ENCODE assay signal across 9 cellular contexts in the genomic region with DNA sequence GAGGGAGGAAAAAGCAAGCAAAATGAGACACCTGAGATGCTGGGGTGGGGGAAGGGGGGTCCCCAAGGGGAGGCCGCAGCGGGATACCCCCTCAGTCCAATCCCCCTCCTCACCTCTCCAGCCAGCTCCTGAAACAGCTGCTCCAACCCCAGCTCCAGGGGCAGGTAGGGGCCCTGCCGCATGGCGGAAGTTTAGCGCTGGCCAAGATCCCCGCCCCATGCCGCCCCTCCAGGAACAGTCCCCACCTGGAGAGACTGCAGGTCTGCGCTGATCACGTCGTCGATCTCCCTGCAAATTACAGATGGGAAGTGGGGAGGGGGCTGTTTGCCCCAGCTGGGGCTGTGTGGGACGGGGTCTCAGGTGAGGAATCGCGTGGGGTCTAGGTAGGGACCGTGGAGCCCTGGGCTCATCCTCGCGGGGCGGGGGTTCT. TPM values are rescaled to one million over a fixed set of nuclear protein-coding genes. Genes with fewer than 3 reads are reported as not detected.
DNase-seq lines count a peak whose midpoint lies in the region; ATAC-seq and TF ChIP-seq lines count a peak whose summit lies in the region.
"Had no signal": no experiment of that assay in that cellular context is flagged by ENCODE, and none has a peak within 500 bp of the region (broad histone marks: within the 10 kb centered on the region; RNA-seq: fewer than 3 reads in every experiment).

No MANE protein-coding gene starts in this region.

- H4K20me1 ChIP-seq in DOHH2 (ENCODE audit: control insufficient read depth, insufficient read depth, low read depth, low read length): peaks cover 4% of the 10 kb centered on the region; the same call in 1 of the 2 replicates

- H3K4me2 ChIP-seq in DOHH2 (ENCODE audit: low read length): peak overlapping the region; percentile 79

- DNase-seq in NCI-H526 treated with DMSO at 0.1 percent for 48 hours (lab: John Stamatoyannopoulos, UW) (peak; percentile 21), astrocyte of the hippocampus (ENCODE audit: low read depth, low spot score) (peak; percentile 53), ureter (ENCODE audit: low spot score) (peak; percentile 67), mesenteric fat pad (ENCODE audit: low spot score) (no peak), CD1c-positive myeloid dendritic cell (ENCODE audit: extremely low spot score) (no peak)

- no peaks in the 10 kb centered on the region for H3K9me3 ChIP-seq in DOHH2 (ENCODE audit: control insufficient read depth, insufficient read depth, low read length)
- no peaks in the 10 kb centered on the region for H3K9me3 ChIP-seq in liver (ENCODE audit: control insufficient read depth in 4 of 4, low read length in 3 of 4)
- H3K9me3 ChIP-seq: HAP-1 had no signal

- WGBS in liver: 59% methylated on average over 18 of the region's 18 CpGs

- H3K4me1 ChIP-seq in DOHH2 (ENCODE audit: control insufficient read depth, low read length) (peaks cover 33% of the 10 kb centered on the region), liver (ENCODE audit: control insufficient read depth in 4 of 4, insufficient read depth in 4 of 4, low read length in 3 of 4) (peaks cover 3 to 27% (median 17%) of the 10 kb centered on the region in 4 donors)
- H3K4me1 ChIP-seq: HAP-1 had no signal

- TF ChIP-seq RAD21 in liver (IDR thresholded peaks at IDR 0.05): no peak

- H3K9ac ChIP-seq in liver (ENCODE audit: low read depth in 1 of 2, low read length in 2 of 2): no peak overlapping the region

- H3K36me3 ChIP-seq in DOHH2 (ENCODE audit: control insufficient read depth, low read length) (peaks cover 16% of the 10 kb centered on the region), liver (ENCODE audit: control insufficient read depth in 4 of 4, insufficient read depth in 3 of 4, low read depth in 1 of 4, low read length in 3 of 4) (peaks cover 0 to 5% (median 4%) of the 10 kb centered on the region in 4 donors)

- H3K27ac ChIP-seq in DOHH2 (ENCODE audit: low read depth, low read length) (peak overlapping the region; percentile 19), liver (ENCODE audit: low read depth in 1 of 2, low read length in 2 of 2) (peak overlapping the region; percentile 69 to 70)

- no peak for TF ChIP-seq CTCF in DOHH2 (IDR thresholded peaks at IDR 0.05; ENCODE audit: low read depth, low read length, poor library complexity, severe bottlenecking)
- TF ChIP-seq CTCF in liver (IDR thresholded peaks at IDR 0.05; ENCODE audit: low read depth, low read length, missing input control): no peak

- no peaks in the 10 kb centered on the region for H3K79me2 ChIP-seq in DOHH2 (ENCODE audit: control insufficient read depth, low read length)

- ATAC-seq in GM21526 (IDR thresholded peaks at IDR 0.05; ENCODE audit: low FRiP score, unreplicated experiment): no peak

- peak overlapping the region; percentile 69 for H3K4me3 ChIP-seq in DOHH2 (ENCODE audit: low read length)
- H3K4me3 ChIP-seq in liver (ENCODE audit: low read depth in 1 of 3, low read length in 3 of 3): no peak overlapping the region

- no peaks in the 10 kb centered on the region for H3K9me2 ChIP-seq in DOHH2 (replicated peaks; ENCODE audit: control insufficient read depth, low read length)

- H3F3A ChIP-seq in DOHH2 (ENCODE audit: control insufficient read depth, insufficient read depth): peaks cover 7% of the 10 kb centered on the region; the same call in 1 of the 2 replicates

- H3K27me3 ChIP-seq in DOHH2 (ENCODE audit: control insufficient read depth, low read length) (peaks cover 3% of the 10 kb centered on the region; the same call in 1 of the 2 replicates), liver (ENCODE audit: control insufficient read depth in 4 of 4, insufficient read depth in 4 of 4, low read length in 3 of 4) (no peaks in the 10 kb centered on the region)

TF ChIP-seq in liver, 16 proteins besides CTCF, POLR2A, EP300 and RAD21:
- no peak for TF ChIP-seq TAF1 (conservative IDR thresholded peaks at IDR 0.05)
- TF ChIP-seq ATF3 (IDR thresholded peaks at IDR 0.05): no peak
- no peak for TF ChIP-seq ZBTB33 (IDR thresholded peaks at IDR 0.05)
- TF ChIP-seq EGR1 (IDR thresholded peaks at IDR 0.05; ENCODE audit: low read depth in 2 of 2): no peak
- TF ChIP-seq JUND (IDR thresholded peaks at IDR 0.05): no peak
- TF ChIP-seq YY1 (IDR thresholded peaks at IDR 0.05): no peak
- TF ChIP-seq, protein P1, sequence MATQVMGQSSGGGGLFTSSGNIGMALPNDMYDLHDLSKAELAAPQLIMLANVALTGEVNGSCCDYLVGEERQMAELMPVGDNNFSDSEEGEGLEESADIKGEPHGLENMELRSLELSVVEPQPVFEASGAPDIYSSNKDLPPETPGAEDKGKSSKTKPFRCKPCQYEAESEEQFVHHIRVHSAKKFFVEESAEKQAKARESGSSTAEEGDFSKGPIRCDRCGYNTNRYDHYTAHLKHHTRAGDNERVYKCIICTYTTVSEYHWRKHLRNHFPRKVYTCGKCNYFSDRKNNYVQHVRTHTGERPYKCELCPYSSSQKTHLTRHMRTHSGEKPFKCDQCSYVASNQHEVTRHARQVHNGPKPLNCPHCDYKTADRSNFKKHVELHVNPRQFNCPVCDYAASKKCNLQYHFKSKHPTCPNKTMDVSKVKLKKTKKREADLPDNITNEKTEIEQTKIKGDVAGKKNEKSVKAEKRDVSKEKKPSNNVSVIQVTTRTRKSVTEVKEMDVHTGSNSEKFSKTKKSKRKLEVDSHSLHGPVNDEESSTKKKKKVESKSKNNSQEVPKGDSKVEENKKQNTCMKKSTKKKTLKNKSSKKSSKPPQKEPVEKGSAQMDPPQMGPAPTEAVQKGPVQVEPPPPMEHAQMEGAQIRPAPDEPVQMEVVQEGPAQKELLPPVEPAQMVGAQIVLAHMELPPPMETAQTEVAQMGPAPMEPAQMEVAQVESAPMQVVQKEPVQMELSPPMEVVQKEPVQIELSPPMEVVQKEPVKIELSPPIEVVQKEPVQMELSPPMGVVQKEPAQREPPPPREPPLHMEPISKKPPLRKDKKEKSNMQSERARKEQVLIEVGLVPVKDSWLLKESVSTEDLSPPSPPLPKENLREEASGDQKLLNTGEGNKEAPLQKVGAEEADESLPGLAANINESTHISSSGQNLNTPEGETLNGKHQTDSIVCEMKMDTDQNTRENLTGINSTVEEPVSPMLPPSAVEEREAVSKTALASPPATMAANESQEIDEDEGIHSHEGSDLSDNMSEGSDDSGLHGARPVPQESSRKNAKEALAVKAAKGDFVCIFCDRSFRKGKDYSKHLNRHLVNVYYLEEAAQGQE (IDR thresholded peaks at IDR 0.05): no peak
- TF ChIP-seq HNF4A (conservative IDR thresholded peaks at IDR 0.05): no peak
- TF ChIP-seq FOXA1 (IDR thresholded peaks at IDR 0.05): no peak
- no peak for TF ChIP-seq SP1 (IDR thresholded peaks at IDR 0.05)
- TF ChIP-seq MAX (IDR thresholded peaks at IDR 0.05): no peak
- no peak for TF ChIP-seq FOXA2 (IDR thresholded peaks at IDR 0.05)
- no peak for TF ChIP-seq NR2F2 (IDR thresholded peaks at IDR 0.05)
- no peak for TF ChIP-seq HNF4G (IDR thresholded peaks at IDR 0.05)
- TF ChIP-seq RXRA (IDR thresholded peaks at IDR 0.05): no peak
- TF ChIP-seq GABPA (IDR thresholded peaks at IDR 0.05 in 1 of 2, conservative IDR thresholded peaks at IDR 0.05 in 1 of 2): no peak

RNA-seq across cellular contexts. Expression of gene CAPN12, which starts 9.0 kb away (rescaled TPM):
- 10 to 100 TPM in 1 of 2 donors, 1 to 10 TPM in 1; 5.3 to 28.7 TPM for total RNA-seq in liver
- polyA plus RNA-seq in liver: 10 to 100 TPM in 1 of 2 donors, 1 to 10 TPM in 1; 3.8 to 12.3 TPM
- 27.6 TPM for total RNA-seq in ureter
- total RNA-seq in mesenteric fat pad: 1.3 TPM

RNA-seq across cellular contexts. Expression of gene LGALS7, which starts 38.0 kb away (rescaled TPM):
- total RNA-seq in liver (not detected), ureter (not detected), mesenteric fat pad (not detected)
- polyA plus RNA-seq in liver: not detected

RNA-seq across cellular contexts. Expression of gene LGALS7B, which starts 53.7 kb away (rescaled TPM):
- total RNA-seq in liver (not detected), ureter (not detected), mesenteric fat pad (not detected)
- polyA plus RNA-seq in liver: under 1 TPM in 1 of 2 donors, not detected in 1; 0.36 TPM

Comparison
In these comparisons a context has a peak if more than half of its experiments do, and no peak if none do; other contexts are left out.
1. DNase-seq: peak in NCI-H526 treated with DMSO at 0.1 percent for 48 hours (single experiment), astrocyte of the hippocampus (single experiment) and ureter (single experiment); none in mesenteric fat pad (single experiment) and CD1c-positive myeloid dendritic cell (single experiment).